Comparison of ENCODE assay signal across 16 cellular contexts in the genomic region with DNA sequence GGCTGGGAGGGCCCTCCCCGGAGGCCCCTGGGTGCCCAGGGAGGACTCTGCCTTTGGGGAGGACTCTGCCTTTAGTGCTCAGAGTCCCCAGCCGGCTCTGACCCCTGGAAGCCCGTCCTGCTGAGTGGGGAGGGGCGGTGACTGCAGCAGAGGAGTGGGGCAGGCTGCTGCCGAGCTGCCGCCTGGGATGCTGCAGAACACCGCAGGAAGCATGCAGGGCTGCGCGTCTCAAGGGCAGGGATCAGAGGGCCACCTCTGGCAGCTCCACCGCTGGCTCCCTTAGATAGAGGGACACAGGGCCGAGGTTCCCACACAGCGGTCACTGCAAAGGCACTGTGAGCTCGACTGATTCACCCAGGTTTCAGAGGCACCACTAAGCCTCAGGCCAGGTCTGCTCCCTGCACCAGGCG.
"Had no signal": no experiment of that assay in that cellular context is flagged by ENCODE, and none has a peak within 500 bp of the region (broad histone marks: within the 10 kb centered on the region; RNA-seq: fewer than 3 reads in every experiment).

No MANE protein-coding gene starts in this region.

- H3K9me3 ChIP-seq: stomach had no signal

- H3K27ac Mint-ChIP-seq: activated CD4-positive, alpha-beta T cell treated with anti-CD3 and anti-CD28 coated beads, Interleukin-2, amount 10 ng/mL, durations not matched to agents 7 days and 5 days; activated naive CD4-positive, alpha-beta T cell treated with anti-CD3 and anti-CD28 coated beads, Interleukin-2, amount 10 ng/mL, durations not matched to agents 7 days and 5 days; activated T-helper 2 cell treated with anti-CD3 and anti-CD28 coated beads, Interferon-gamma antibody, Interleukin-2, Interleukin-4, amounts not matched to agents 10 μg/mL and 5 μg/mL and 100 μg/mL, durations not matched to agents 14 hours and 24 hours and 36 hours; progenitor cell of endocrine pancreas; T-helper 1 cell treated with Interleukin-12 subunit alpha and Interleukin-12 subunit beta and Interleukin-4 antibody, amounts not matched to agents 30 μg/mL and 1 μg/mL, for 36 hours had no signal

- H3K36me3 ChIP-seq: stomach had no signal

- H3K4me3 Mint-ChIP-seq: activated CD4-positive, alpha-beta T cell treated with anti-CD3 and anti-CD28 coated beads, Interleukin-2, amount 10 ng/mL, durations not matched to agents 7 days and 5 days; activated naive CD4-positive, alpha-beta T cell treated with anti-CD3 and anti-CD28 coated beads, Interleukin-2, amount 10 ng/mL, durations not matched to agents 7 days and 5 days; T-helper 1 cell treated with Interleukin-12 subunit alpha and Interleukin-12 subunit beta and Interleukin-4 antibody, amounts not matched to agents 30 μg/mL and 1 μg/mL, for 36 hours had no signal

- H3K36me3 Mint-ChIP-seq: activated naive CD4-positive, alpha-beta T cell treated with anti-CD3 and anti-CD28 coated beads, Interleukin-2, amount 10 ng/mL, durations not matched to agents 7 days and 5 days; naive B cell had no signal

- DNase-seq: activated CD4-positive, alpha-beta T cell treated with anti-CD3 and anti-CD28 coated beads, Interleukin-2, amount 10 ng/mL, durations not matched to agents 7 days and 5 days; activated CD4-positive, CD25-positive, alpha-beta regulatory T cell; activated naive CD4-positive, alpha-beta T cell treated with anti-CD3 and anti-CD28 coated beads, Interleukin-2, amount 10 ng/mL, durations not matched to agents 7 days and 5 days; activated T-cell treated with anti-CD3 and anti-CD28 coated beads for 4 hours; central memory CD4-positive, alpha-beta T cell; effector CD4-positive, alpha-beta T cell; foreskin melanocyte; naive B cell; occipital lobe; stimulated activated CD4-positive, alpha-beta T cell treated with anti-CD3 and anti-CD28 coated beads, Interleukin-15, amount 100 ng/mL, for 24 hours; stimulated activated CD4-positive, alpha-beta T cell treated with anti-CD3 and anti-CD28 coated beads, Interleukin-4, amount 100 ng/mL, for 4 hours; stomach had no signal

- H3K9me3 Mint-ChIP-seq: activated CD4-positive, alpha-beta T cell treated with anti-CD3 and anti-CD28 coated beads, Interleukin-2, amount 10 ng/mL, durations not matched to agents 7 days and 5 days; activated naive CD4-positive, alpha-beta T cell treated with anti-CD3 and anti-CD28 coated beads, Interleukin-2, amount 10 ng/mL, durations not matched to agents 7 days and 5 days; activated T-helper 2 cell treated with anti-CD3 and anti-CD28 coated beads, Interferon-gamma antibody, Interleukin-2, Interleukin-4, amounts not matched to agents 10 μg/mL and 5 μg/mL and 100 μg/mL, durations not matched to agents 14 hours and 24 hours and 36 hours; naive B cell; T-helper 1 cell treated with Interleukin-12 subunit alpha and Interleukin-12 subunit beta and Interleukin-4 antibody, amounts not matched to agents 30 μg/mL and 1 μg/mL, for 36 hours had no signal

- H3K4me1 Mint-ChIP-seq: activated CD4-positive, alpha-beta T cell treated with anti-CD3 and anti-CD28 coated beads, Interleukin-2, amount 10 ng/mL, durations not matched to agents 7 days and 5 days; activated naive CD4-positive, alpha-beta T cell treated with anti-CD3 and anti-CD28 coated beads, Interleukin-2, amount 10 ng/mL, durations not matched to agents 7 days and 5 days had no signal

- H3K4me3 ChIP-seq: coronary artery, stomach had no signal

- H3K27ac ChIP-seq: coronary artery, stomach had no signal
